Comparison of ENCODE assay signal across 29 cellular contexts in the genomic region with DNA sequence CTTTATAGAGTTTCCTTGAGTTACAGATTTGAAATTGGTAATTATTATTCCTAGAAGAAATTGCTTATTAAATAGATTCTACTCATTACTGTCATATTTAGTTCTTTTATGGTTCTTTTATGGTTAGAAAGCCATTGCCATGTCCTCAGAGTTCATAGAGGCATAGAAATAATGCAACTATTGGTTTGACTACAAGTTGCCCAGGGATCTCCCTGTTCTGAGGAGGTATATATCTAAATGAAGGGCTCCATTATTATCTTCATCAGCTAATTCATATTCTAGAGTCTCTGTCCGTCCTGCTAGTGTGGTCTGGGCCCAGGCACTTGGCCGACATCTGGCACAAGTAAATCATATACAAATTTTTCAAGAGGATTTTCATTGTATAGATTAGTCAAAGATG.
"Had no signal": no experiment of that assay in that cellular context is flagged by ENCODE, and none has a peak within 500 bp of the region (broad histone marks: within the 10 kb centered on the region; RNA-seq: fewer than 3 reads in every experiment).

No MANE protein-coding gene starts in this region.

- H3K4me3 Mint-ChIP-seq: dendritic cell treated with granulocyte-macrophage colony-stimulating factor and Interleukin-4, amounts not matched to agents 40 ng/mL and 50 ng/mL, for 4 days; effector memory CD8-positive, alpha-beta T cell; endodermal cell had no signal

- H3K27ac ChIP-seq: colonic mucosa, coronary artery, dorsolateral prefrontal cortex, epithelial cell of prostate, esophagus muscularis mucosa, esophagus squamous epithelium, foreskin keratinocyte, gastrocnemius medialis, gastroesophageal sphincter, heart left ventricle, heart right ventricle, hepatocyte had no signal

- H3K4me1 ChIP-seq: colonic mucosa, esophagus muscularis mucosa, esophagus squamous epithelium, foreskin keratinocyte, gastrocnemius medialis, gastroesophageal sphincter, heart left ventricle, heart right ventricle had no signal

- H3K36me3 ChIP-seq: colonic mucosa, esophagus muscularis mucosa, esophagus squamous epithelium, gastrocnemius medialis, gastroesophageal sphincter, heart left ventricle, heart right ventricle had no signal

- DNase-seq: colonic mucosa; cortex of kidney; dermis blood vessel endothelial cell; dorsolateral prefrontal cortex; effector CD4-positive, alpha-beta T cell; effector CD8-positive, alpha-beta T cell; effector memory CD4-positive, alpha-beta T cell; effector memory CD8-positive, alpha-beta T cell; endodermal cell; erythroblast; esophagus squamous epithelium; foreskin fibroblast; foreskin keratinocyte; foreskin melanocyte; gastrocnemius medialis; glutamatergic neuron; head of caudate nucleus; heart left ventricle; heart right ventricle had no signal

- H3K4me3 ChIP-seq: colonic mucosa, coronary artery, dorsolateral prefrontal cortex, esophagus muscularis mucosa, esophagus squamous epithelium, gastrocnemius medialis, gastroesophageal sphincter, heart left ventricle, heart right ventricle, hepatocyte had no signal

- H3K79me2 ChIP-seq: hepatocyte had no signal

- H3K9me3 ChIP-seq: colonic mucosa, esophagus muscularis mucosa, esophagus squamous epithelium, gastrocnemius medialis, gastroesophageal sphincter, heart left ventricle, heart right ventricle had no signal

- H3K4me2 ChIP-seq: hepatocyte had no signal

- H3K27me3 Mint-ChIP-seq: dendritic cell treated with granulocyte-macrophage colony-stimulating factor and Interleukin-4, amounts not matched to agents 40 ng/mL and 50 ng/mL, for 4 days; effector memory CD8-positive, alpha-beta T cell had no signal

- H3K4me1 Mint-ChIP-seq: endodermal cell had no signal

- H3K27me3 ChIP-seq: colonic mucosa, esophagus muscularis mucosa, esophagus squamous epithelium, foreskin keratinocyte, gastrocnemius medialis, gastroesophageal sphincter, heart left ventricle, heart right ventricle, hepatocyte had no signal

- H3K27ac Mint-ChIP-seq: dendritic cell treated with granulocyte-macrophage colony-stimulating factor and Interleukin-4, amounts not matched to agents 40 ng/mL and 50 ng/mL, for 4 days; effector memory CD8-positive, alpha-beta T cell; endodermal cell had no signal

- H3K9me3 Mint-ChIP-seq: dendritic cell treated with granulocyte-macrophage colony-stimulating factor and Interleukin-4, amounts not matched to agents 40 ng/mL and 50 ng/mL, for 4 days had no signal

- H2AFZ ChIP-seq: hepatocyte had no signal

- ATAC-seq: effector memory CD8-positive, alpha-beta T cell; esophagus mucosa; foreskin keratinocyte; gastrocnemius medialis; gastroesophageal sphincter; heart left ventricle; heart right ventricle had no signal

- FAIRE-seq: endometrium, endothelial cell of umbilical vein, frontal cortex had no signal
